In the genomic region with DNA sequence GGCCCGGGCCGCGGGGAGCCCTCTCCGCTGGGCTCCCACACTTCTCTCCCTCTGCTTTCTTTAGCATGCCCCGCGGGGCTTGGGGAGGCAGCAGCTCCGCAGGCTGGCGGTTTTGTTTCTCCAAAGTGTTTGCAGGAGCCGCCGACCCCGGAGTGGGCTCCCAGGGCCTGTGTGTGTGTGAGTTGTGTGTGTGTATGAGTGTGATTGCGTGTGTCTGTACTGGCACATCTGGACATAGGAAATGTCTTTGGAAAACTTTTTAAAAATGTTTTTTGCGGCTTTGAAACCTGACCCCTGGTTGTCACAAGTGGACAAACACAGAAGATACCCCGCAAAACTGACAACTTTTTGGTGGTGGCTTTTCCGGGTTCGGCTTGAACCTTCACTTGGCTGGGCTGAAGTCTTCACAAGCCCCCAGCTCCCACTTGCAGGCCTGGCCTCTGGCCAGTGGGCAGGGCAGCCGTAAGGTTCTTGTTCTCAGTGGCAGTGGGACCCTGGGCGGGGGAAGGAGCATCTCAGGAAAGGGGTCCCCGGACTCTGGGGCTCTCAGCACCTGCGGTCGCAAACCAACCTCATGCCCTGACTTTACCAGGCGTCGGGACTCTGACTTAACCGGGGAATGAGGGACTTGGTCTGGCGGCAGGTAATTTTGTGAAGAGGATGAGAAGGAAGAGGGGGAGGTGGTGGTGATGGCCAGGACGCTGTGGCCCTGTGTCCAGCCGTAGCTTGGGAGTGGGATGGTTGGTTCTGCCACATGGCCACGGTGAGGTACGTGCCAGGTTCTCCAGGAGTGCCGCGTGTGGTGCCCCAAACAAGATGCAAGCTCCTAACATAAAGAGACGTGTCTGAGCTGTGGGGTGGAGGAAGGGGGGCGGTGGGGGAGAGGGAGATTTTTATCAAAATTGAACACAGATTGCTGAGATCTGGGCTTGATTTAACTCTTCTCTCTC, we compare ENCODE assay signal across 12 cellular contexts. TPM values are rescaled to one million over a fixed set of nuclear protein-coding genes. Genes with fewer than 3 reads are reported as not detected.
DNase-seq lines count a peak whose midpoint lies in the region; ATAC-seq and TF ChIP-seq lines count a peak whose summit lies in the region.
"Had no signal": no experiment of that assay in that cellular context is flagged by ENCODE, and none has a peak within 500 bp of the region (broad histone marks: within the 10 kb centered on the region; RNA-seq: fewer than 3 reads in every experiment).

No MANE protein-coding gene starts in this region.

- no peak for ATAC-seq in GM21515 (IDR thresholded peaks at IDR 0.05; ENCODE audit: unreplicated experiment)
- ATAC-seq in HG03196 (IDR thresholded peaks at IDR 0.05; ENCODE audit: unreplicated experiment): no peak

- H3K9me3 ChIP-seq in Peyer's patch (no peaks in the 10 kb centered on the region), neutrophil (no peaks in the 10 kb centered on the region)

- H3K4me1 ChIP-seq in ACC112 (ENCODE audit: control insufficient read depth, insufficient read depth, low read length, unreplicated experiment) (peaks cover 3% of the 10 kb centered on the region), Peyer's patch (peaks cover 0 to 7% (median 0%) of the 10 kb centered on the region in 4 donors), neutrophil (ENCODE audit: control insufficient read depth in 1 of 2, insufficient read depth in 1 of 2, low read depth in 1 of 2, low read length in 1 of 2) (peaks cover 10 to 12% of the 10 kb centered on the region in 2 experiments)

- H3K27me3 ChIP-seq in ACC112 (ENCODE audit: insufficient read depth, low read length) (peaks cover 31% of the 10 kb centered on the region), Peyer's patch (no peaks in the 10 kb centered on the region), neutrophil (peaks cover 92% of the 10 kb centered on the region)

- no peaks in the 10 kb centered on the region for H3K36me3 ChIP-seq in ACC112 (ENCODE audit: insufficient read depth, low read length)
- H3K36me3 ChIP-seq in Peyer's patch: no peaks in the 10 kb centered on the region
- H3K36me3 ChIP-seq in neutrophil: no peaks in the 10 kb centered on the region

- no peak for TF ChIP-seq CTCF in Peyer's patch (IDR thresholded peaks at IDR 0.05)
- no peak for TF ChIP-seq CTCF in fibroblast of villous mesenchyme (IDR thresholded peaks at IDR 0.05; ENCODE audit: insufficient read depth, low read depth, low read length)
- no peak for TF ChIP-seq CTCF in neutrophil (IDR thresholded peaks at IDR 0.05)

- DNase-seq in Peyer's patch (no peak), fibroblast of villous mesenchyme (ENCODE audit: low read depth) (peak; percentile 9), cerebellar nuclear complex (lab: John Stamatoyannopoulos, UW) (no peak), NCI-H2196 treated with DMSO at 0.1 percent for 48 hours (lab: John Stamatoyannopoulos, UW; ENCODE audit: unreplicated experiment) (no peak)
- DNase-seq: CD8-positive, alpha-beta memory T cell; SHP77 had no signal

- H3K4me3 ChIP-seq in ACC112 (ENCODE audit: low read depth, low read length) (peak overlapping the region; percentile 75), Peyer's patch (peak overlapping the region; percentile 35 to 58 (median 48)), fibroblast of villous mesenchyme (ENCODE audit: low read depth, low read length) (peak overlapping the region; percentile 56), neutrophil (ENCODE audit: low read depth in 1 of 2, low read length in 1 of 2) (peak overlapping the region; percentile 45 to 57)

- H3K79me2 ChIP-seq in ACC112 (ENCODE audit: control insufficient read depth, insufficient read depth, low read length, unreplicated experiment): no peaks in the 10 kb centered on the region

- H3K27ac ChIP-seq in ACC112 (ENCODE audit: low read depth, low read length): no peak overlapping the region
- H3K27ac ChIP-seq in Peyer's patch: peak overlapping the region; percentile 64 to 87 (median 74)
- no peak overlapping the region for H3K27ac ChIP-seq in neutrophil

- TF ChIP-seq POLR2A in Peyer's patch (IDR thresholded peaks at IDR 0.05): no peak

- H2AFZ ChIP-seq in ACC112 (ENCODE audit: low read length, unreplicated experiment): peak overlapping the region; percentile 82

RNA-seq across cellular contexts. Expression of gene DAAM2, which starts 0.6 kb away (rescaled TPM):
- 100 to 1,000 TPM in 1 of 4 donors, 10 to 100 TPM in 2, 1 to 10 TPM in 1; 8.8 to 178 (median 22.5) TPM for total RNA-seq in Peyer's patch
- total RNA-seq in fibroblast of villous mesenchyme: 13.8 and 16.1 TPM in 2 replicates
- total RNA-seq: activated naive CD8-positive, alpha-beta T cell treated with anti-CD3 and anti-CD28 coated beads, Interleukin-2, amount 10 ng/mL, durations not matched to agents 7 days and 5 days; CD8-positive, alpha-beta memory T cell; natural killer cell treated with Interleukin-12 subunit alpha and Interleukin-12 subunit beta and Interleukin-15 and Interleukin-18, amount 100 ng/mL, for 72 hours had no signal

Comparison
In these comparisons a context has a peak if more than half of its experiments do, and no peak if none do; other contexts are left out.
1. H3K27ac ChIP-seq: peak in Peyer's patch (4 of 4); none in ACC112 (single experiment) and neutrophil (single experiment).
2. Peak in every context shown above with its lines, with median percentiles within 50 percentile points of each other: H3K4me3 ChIP-seq.